In the genomic region with DNA sequence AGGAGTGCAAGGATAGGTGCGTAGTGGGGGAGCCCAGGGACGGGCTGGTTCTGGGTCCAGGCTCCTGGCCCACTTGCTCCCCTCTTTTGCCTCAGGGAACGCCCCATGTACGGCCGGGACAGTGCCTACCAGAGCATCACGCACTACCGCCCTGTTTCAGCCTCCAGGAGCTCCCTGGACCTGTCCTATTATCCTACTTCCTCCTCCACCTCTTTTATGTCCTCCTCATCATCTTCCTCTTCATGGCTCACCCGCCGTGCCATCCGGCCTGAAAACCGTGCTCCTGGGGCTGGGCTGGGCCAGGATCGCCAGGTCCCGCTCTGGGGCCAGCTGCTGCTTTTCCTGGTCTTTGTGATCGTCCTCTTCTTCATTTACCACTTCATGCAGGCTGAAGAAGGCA, we compare ENCODE assay signal across 11 cellular contexts. TPM values are rescaled to one million over a fixed set of nuclear protein-coding genes. Genes with fewer than 3 reads are reported as not detected.
DNase-seq lines count a peak whose midpoint lies in the region; ATAC-seq, FAIRE-seq and TF ChIP-seq lines count a peak whose summit lies in the region.
"Had no signal": no experiment of that assay in that cellular context is flagged by ENCODE, and none has a peak within 500 bp of the region (broad histone marks: within the 10 kb centered on the region; RNA-seq: fewer than 3 reads in every experiment).

No MANE protein-coding gene starts in this region.

- H3K4me1 Mint-ChIP-seq in central memory CD8-positive, alpha-beta T cell, result peaks cover 17% of the 10 kb centered on the region
- peaks cover 5 to 26% of the 10 kb centered on the region in 2 donors for H3K4me1 Mint-ChIP-seq in natural killer cell treated with Interleukin-12 subunit alpha and Interleukin-12 subunit beta and Interleukin-15 and Interleukin-18, amount 100 ng/mL, for 72 hours (ENCODE audit: low read depth in 2 of 2)

- H3K4me3 Mint-ChIP-seq in central memory CD8-positive, alpha-beta T cell, result peak overlapping the region; percentile 83
- H3K4me3 Mint-ChIP-seq in natural killer cell treated with Interleukin-12 subunit alpha and Interleukin-12 subunit beta and Interleukin-15 and Interleukin-18, amount 100 ng/mL, for 72 hours, result peak overlapping the region; percentile 83

- H3K27ac ChIP-seq in IMR-90 (ENCODE audit: insufficient read depth, low read length) (no peak overlapping the region), small intestine (ENCODE audit: low read depth in 1 of 2, low read length in 1 of 2) (peak overlapping the region in 1 of 2 donors; percentile 98)

- POLR2A ChIA-PET in IMR-90 (lab: Charles Lee; ENCODE audit: unreplicated experiment), result no interaction called here

- peak overlapping the region; percentile 74 for H3K4me3 ChIP-seq in AG10803 (ENCODE audit: low read length)
- H3K4me3 ChIP-seq in IMR-90 (ENCODE audit: insufficient read depth, low read depth, low read length), result no peak overlapping the region
- no peak overlapping the region for H3K4me3 ChIP-seq in small intestine (ENCODE audit: low read depth in 1 of 2, low read length in 2 of 2)

- H3K56ac ChIP-seq in IMR-90 (ENCODE audit: extremely low read depth, insufficient read depth, low read length), result no peak overlapping the region

- H3K36me3 ChIP-seq in IMR-90 (ENCODE audit: control insufficient read depth, insufficient read depth, low read length) (peaks cover 11% of the 10 kb centered on the region; the same call in 1 of the 2 replicates), small intestine (ENCODE audit: control insufficient read depth in 2 of 2, insufficient read depth in 2 of 2, low read length in 2 of 2) (no peaks in the 10 kb centered on the region)

- H4K20me1 ChIP-seq in IMR-90 (ENCODE audit: insufficient read depth, low read length), result peaks cover 17% of the 10 kb centered on the region

- H3K23ac ChIP-seq in IMR-90 (ENCODE audit: low read depth, low read length), result 0 out of 2 replicates have a peak overlapping the region, but pooled peaks have one; percentile 31

- no peaks in the 10 kb centered on the region for H3K27me3 Mint-ChIP-seq in central memory CD8-positive, alpha-beta T cell
- no peaks in the 10 kb centered on the region for H3K27me3 Mint-ChIP-seq in natural killer cell treated with Interleukin-12 subunit alpha and Interleukin-12 subunit beta and Interleukin-15 and Interleukin-18, amount 100 ng/mL, for 72 hours

- dilution Hi-C loops in IMR-90 (cut with HindIII; ENCODE audit: low sequenced_read_pairs, unreplicated experiment), result no loop called here

- H2BK5ac ChIP-seq in IMR-90 (ENCODE audit: low read depth, low read length, poor library complexity, severe bottlenecking), result no peak overlapping the region

- H3K9me1 ChIP-seq in IMR-90 (ENCODE audit: insufficient read depth, low read length), result 0 out of 2 replicates have a peak, but pooled peaks cover 5% of the 10 kb centered on the region

- peaks cover 25% of the 10 kb centered on the region for H3K36me3 Mint-ChIP-seq in central memory CD8-positive, alpha-beta T cell (ENCODE audit: insufficient read depth)
- no peaks in the 10 kb centered on the region for H3K36me3 Mint-ChIP-seq in natural killer cell treated with Interleukin-12 subunit alpha and Interleukin-12 subunit beta and Interleukin-15 and Interleukin-18, amount 100 ng/mL, for 72 hours

- ATAC-seq in IMR-90 (ENCODE audit: low read depth), result no peak
- ATAC-seq in central memory CD8-positive, alpha-beta T cell (replicated peaks; ENCODE audit: extremely low read depth, poor library complexity, severe bottlenecking), result no peak
- ATAC-seq in natural killer cell treated with Interleukin-12 subunit alpha and Interleukin-12 subunit beta and Interleukin-15 and Interleukin-18, amount 100 ng/mL, for 72 hours, result no peak

- no peaks in the 10 kb centered on the region for H3K9me3 ChIP-seq in IMR-90 (ENCODE audit: control insufficient read depth, insufficient read depth, low read length)
- no peaks in the 10 kb centered on the region for H3K9me3 ChIP-seq in small intestine (ENCODE audit: control insufficient read depth, low read depth)

- no peak overlapping the region for H4K91ac ChIP-seq in IMR-90 (ENCODE audit: insufficient read depth, low read depth, low read length)

- CTCF ChIA-PET in IMR-90 (lab: Yijun Ruan, JAX), result no interaction called here

- H2BK20ac ChIP-seq in IMR-90 (ENCODE audit: low read depth, low read length), result no peak overlapping the region

- H3K27ac Mint-ChIP-seq in central memory CD8-positive, alpha-beta T cell (ENCODE audit: low read depth), result peak overlapping the region; percentile 92
- H3K27ac Mint-ChIP-seq in natural killer cell treated with Interleukin-12 subunit alpha and Interleukin-12 subunit beta and Interleukin-15 and Interleukin-18, amount 100 ng/mL, for 72 hours, result peak overlapping the region; percentile 79 to 86

- no peak overlapping the region for H2BK120ac ChIP-seq in IMR-90 (ENCODE audit: low read depth, low read length)

- in situ Hi-C loops in IMR-90 (cut with MboI; ENCODE audit: low sequenced_read_pairs) (no loop called here), GM13977 (cut with MboI; ENCODE audit: low pct_unique_long_range_greater_than_20kb, low sequenced_read_pairs, unreplicated experiment) (no loop called here)

- H2AK9ac ChIP-seq in IMR-90 (replicated peaks; ENCODE audit: low read depth, low read length, poor library complexity), result peak overlapping the region; percentile 65

- no TSS peak for BruUV-seq in IMR-90 (replicated peaks; lab: Mats Ljungman, UMichigan)

- no peak for TF ChIP-seq POLR2A in IMR-90 (IDR thresholded peaks at IDR 0.05; ENCODE audit: low read depth, low read length)

- no peak overlapping the region for H3K14ac ChIP-seq in IMR-90 (replicated peaks; ENCODE audit: low read depth, low read length)

- H4K8ac ChIP-seq in IMR-90 (ENCODE audit: low read depth in 2 of 2, low read length in 2 of 2), result no peak overlapping the region

- no peak overlapping the region for H3K4ac ChIP-seq in IMR-90 (ENCODE audit: low read depth, low read length)

- peak overlapping the region; percentile 89; the same call in 1 of the 2 replicates for H3K4me2 ChIP-seq in IMR-90 (ENCODE audit: low read depth, low read length)

- H2AFZ ChIP-seq in IMR-90 (replicated peaks; ENCODE audit: low read length, poor library complexity), result no peak overlapping the region

- no peak for FAIRE-seq in small intestine (lab: Jason Lieb, UNC)

- DNase-seq in AG10803 (ENCODE audit: low read depth) (no peak), IMR-90 (no peak), small intestine (no peak), DMS114 treated with DMSO at 0.1 percent for 48 hours (lab: John Stamatoyannopoulos, UW; ENCODE audit: unreplicated experiment) (no peak), NCI-H1105 treated with DMSO at 0.1 percent for 48 hours (lab: John Stamatoyannopoulos, UW) (no peak), GM13977 (ENCODE audit: low spot score) (no peak)
- DNase-seq in central memory CD8-positive, alpha-beta T cell (ENCODE audit: low spot score in 2 of 2), result no peak
- DNase-seq in natural killer cell treated with Interleukin-12 subunit alpha and Interleukin-12 subunit beta and Interleukin-15 and Interleukin-18, amount 100 ng/mL, for 72 hours (ENCODE audit: low spot score), result no peak
- DNase-seq: activated CD4-positive, alpha-beta T cell treated with anti-CD3 and anti-CD28 coated beads, Interleukin-2, amount 50 U/mL, for 48 hours; NCI-H187; stimulated activated CD4-positive, alpha-beta T cell treated with anti-CD3 and anti-CD28 coated beads, Interleukin-4, amount 100 ng/mL, for 24 hours had no signal

- no peak for TF ChIP-seq CTCF in AG10803 (conservative IDR thresholded peaks at IDR 0.05; ENCODE audit: low read length)
- TF ChIP-seq CTCF in IMR-90 (conservative IDR thresholded peaks at IDR 0.05; ENCODE audit: low read depth, low read length), result no peak
- TF ChIP-seq CTCF in GM13977 (IDR thresholded peaks at IDR 0.05; ENCODE audit: extremely low read depth, insufficient read depth, missing control alignments), result no peak

- intact Hi-C loops in IMR-90 (cut with micrococcal nuclease), result no loop called here

- 80% methylated on average over 4 of the region's 14 CpGs; no CpG with 5 or more reads in 1 of the 2 experiments for WGBS in IMR-90 (ENCODE audit: extremely low coverage in 2 of 2, insufficient read length in 1 of 2), 2 experiments
- WGBS in small intestine, 3 donors, result 82 to 85% (median 85%) methylated on average over 10 to 14 of the region's 14 CpGs

- H2AK5ac ChIP-seq in IMR-90 (ENCODE audit: low read depth, low read length), result no peak overlapping the region; the same call in 1 of the 2 replicates

- peaks cover 10% of the 10 kb centered on the region; the same call in 1 of the 2 replicates for H3K4me1 ChIP-seq in IMR-90 (ENCODE audit: control insufficient read depth, insufficient read depth, low read length)
- no peaks in the 10 kb centered on the region for H3K4me1 ChIP-seq in small intestine (ENCODE audit: control insufficient read depth in 2 of 2, insufficient read depth in 1 of 2, low read depth in 1 of 2, low read length in 1 of 2)

- no peak overlapping the region for H4K5ac ChIP-seq in IMR-90 (ENCODE audit: low read depth, low read length)

- H3K18ac ChIP-seq in IMR-90 (ENCODE audit: low read depth, low read length), result no peak overlapping the region

- no peak for TF ChIP-seq RAD21 in IMR-90 (IDR thresholded peaks at IDR 0.05; ENCODE audit: low read length)

- H3K27me3 ChIP-seq in IMR-90 (ENCODE audit: control insufficient read depth, insufficient read depth, low read length) (no peaks in the 10 kb centered on the region), small intestine (ENCODE audit: control insufficient read depth in 2 of 2, insufficient read depth in 2 of 2, low read length in 2 of 2) (no peaks in the 10 kb centered on the region)

- H3K9me3 Mint-ChIP-seq in central memory CD8-positive, alpha-beta T cell, result no peaks in the 10 kb centered on the region
- H3K9me3 Mint-ChIP-seq in natural killer cell treated with Interleukin-12 subunit alpha and Interleukin-12 subunit beta and Interleukin-15 and Interleukin-18, amount 100 ng/mL, for 72 hours, result no peaks in the 10 kb centered on the region

- H2BK15ac ChIP-seq in IMR-90 (ENCODE audit: low read depth, low read length), result no peak overlapping the region

- peaks cover 0 to 30% of the 10 kb centered on the region in 2 experiments; a peak in 3 of 4 replicates for H3K79me1 ChIP-seq in IMR-90 (ENCODE audit: low read depth in 1 of 2, low read length in 2 of 2)

- H3K9ac ChIP-seq in IMR-90 (ENCODE audit: low read depth, low read length), result peak overlapping the region; percentile 94

RNA-seq across cellular contexts. Expression of a gene that starts 1.7 kb away (rescaled TPM):
- 9.9 and 11.4 TPM in 2 replicates for total RNA-seq in IMR-90 (2012; rRNA removed)
- polyA plus RNA-seq in IMR-90 (2012; rRNA removed) (68.8 and 80.6 TPM in 2 replicates), small intestine (10 to 100 TPM; 37.6 to 82.3 (median 63.8) TPM)
- 53.8 and 120 TPM in 2 replicates for polyA plus RNA-seq in IMR-90 (2012; cell fraction: cytosol; rRNA removed)
- polyA plus RNA-seq in IMR-90 (2012; cell fraction: nucleus; rRNA removed; ENCODE audit: low replicate concordance), result 118 and 134 TPM in 2 replicates
- 10 to 100 TPM; 49.2 to 61.9 TPM for total RNA-seq in natural killer cell treated with Interleukin-12 subunit alpha and Interleukin-12 subunit beta and Interleukin-15 and Interleukin-18, amount 100 ng/mL, for 72 hours

RNA-seq across cellular contexts. Expression of a gene that starts 6.4 kb away (rescaled TPM):
- total RNA-seq in IMR-90 (2012; rRNA removed), result 1,356 and 1,443 TPM in 2 replicates
- polyA plus RNA-seq in IMR-90 (2012; rRNA removed) (1,357 and 1,435 TPM in 2 replicates), small intestine (100 to 1,000 TPM in 1 of 3 donors, 10 to 100 TPM in 2; 19.2 to 251 (median 48.9) TPM)
- polyA plus RNA-seq in IMR-90 (2012; cell fraction: cytosol; rRNA removed), result 639 and 1,121 TPM in 2 replicates
- 2,032 and 4,690 TPM in 2 replicates for polyA plus RNA-seq in IMR-90 (2012; cell fraction: nucleus; rRNA removed; ENCODE audit: low replicate concordance)
- total RNA-seq in natural killer cell treated with Interleukin-12 subunit alpha and Interleukin-12 subunit beta and Interleukin-15 and Interleukin-18, amount 100 ng/mL, for 72 hours, result 100 to 1,000 TPM; 574 to 727 TPM

RNA-seq across cellular contexts. Expression of a gene that starts 17.4 kb away (rescaled TPM):
- 1,582 and 1,900 TPM in 2 replicates for total RNA-seq in IMR-90 (2012; rRNA removed)
- 4,696 and 7,467 TPM in 2 replicates for polyA plus RNA-seq in IMR-90 (2012; rRNA removed)
- polyA plus RNA-seq in IMR-90 (2012; cell fraction: cytosol; rRNA removed), result 1,699 and 6,181 TPM in 2 replicates
- 2,396 and 4,012 TPM in 2 replicates for polyA plus RNA-seq in IMR-90 (2012; cell fraction: nucleus; rRNA removed; ENCODE audit: low replicate concordance)
- total RNA-seq in natural killer cell treated with Interleukin-12 subunit alpha and Interleukin-12 subunit beta and Interleukin-15 and Interleukin-18, amount 100 ng/mL, for 72 hours, result 1,000 to 10,000 TPM; 1,953 to 2,194 TPM
- polyA plus RNA-seq in small intestine, result 1,000 to 10,000 TPM; 3,043 to 5,653 (median 5,246) TPM

RNA-seq across cellular contexts. Expression of a gene that starts 28.3 kb away (rescaled TPM):
- 42.5 and 51.4 TPM in 2 replicates for total RNA-seq in IMR-90 (2012; rRNA removed)
- polyA plus RNA-seq in IMR-90 (2012; rRNA removed) (54.7 and 55.5 TPM in 2 replicates), small intestine (10 to 100 TPM; 17.0 to 24.0 (median 19.5) TPM)
- 29.9 and 61.9 TPM in 2 replicates for polyA plus RNA-seq in IMR-90 (2012; cell fraction: cytosol; rRNA removed)
- 29.2 and 61.8 TPM in 2 replicates for polyA plus RNA-seq in IMR-90 (2012; cell fraction: nucleus; rRNA removed; ENCODE audit: low replicate concordance)
- total RNA-seq in natural killer cell treated with Interleukin-12 subunit alpha and Interleukin-12 subunit beta and Interleukin-15 and Interleukin-18, amount 100 ng/mL, for 72 hours, result 10 to 100 TPM; 12.4 to 14.6 TPM

RNA-seq across cellular contexts. Expression of a gene that starts 30.6 kb away (rescaled TPM):
- 4.4 and 4.8 TPM in 2 replicates for total RNA-seq in IMR-90 (2012; rRNA removed)
- polyA plus RNA-seq in IMR-90 (2012; rRNA removed) (24.4 and 26.6 TPM in 2 replicates), small intestine (10 to 100 TPM; 31.8 to 78.3 (median 60.8) TPM)
- polyA plus RNA-seq in IMR-90 (2012; cell fraction: cytosol; rRNA removed), result 11.7 and 12.2 TPM in 2 replicates
- polyA plus RNA-seq in IMR-90 (2012; cell fraction: nucleus; rRNA removed; ENCODE audit: low replicate concordance), result 146 and 212 TPM in 2 replicates
- 10 to 100 TPM; 47.4 to 73.7 TPM for total RNA-seq in natural killer cell treated with Interleukin-12 subunit alpha and Interleukin-12 subunit beta and Interleukin-15 and Interleukin-18, amount 100 ng/mL, for 72 hours
